In the genomic region with DNA sequence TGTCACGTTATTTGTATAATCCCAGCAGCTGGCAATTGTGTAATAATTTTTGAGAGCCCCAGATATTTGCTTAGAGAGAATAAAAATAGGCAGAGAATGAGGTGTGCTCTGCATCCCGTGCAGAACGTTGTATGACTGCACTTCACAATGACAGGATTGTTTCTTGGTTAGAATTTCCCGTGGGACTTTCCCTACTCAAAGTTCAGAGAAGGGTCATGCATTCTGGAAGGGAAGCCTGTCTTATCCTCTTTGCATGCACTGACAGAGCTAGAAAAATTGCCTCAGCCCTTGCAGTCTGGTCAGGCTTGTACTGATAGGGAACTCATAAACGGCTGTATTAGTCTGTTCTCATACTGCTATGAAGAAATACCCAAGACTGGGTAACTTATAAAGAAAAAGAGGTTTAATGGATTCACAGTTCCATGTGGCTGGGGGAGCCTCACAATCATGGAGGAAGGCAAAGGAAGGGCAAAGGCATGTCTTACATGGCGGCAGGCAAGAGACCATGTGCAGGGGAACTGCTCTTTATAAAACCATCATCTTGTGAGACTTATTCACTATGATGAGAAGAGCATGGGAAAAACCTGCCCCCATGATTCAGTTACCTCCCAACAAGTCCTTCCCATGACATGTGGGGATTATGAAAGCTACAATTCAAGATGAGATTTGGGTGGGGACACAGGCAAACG, we compare ENCODE assay signal across 1 cellular context.
A peak's percentile ranks its signal among the peaks of the same experiment; 100 is the strongest.
TF ChIP-seq lines count a peak whose summit lies in the region.

No MANE protein-coding gene starts in this region.

TF ChIP-seq in GM12878, 131 proteins besides CTCF, POLR2A, EP300 and RAD21 (continued from another document and continues in another):
- TF ChIP-seq, protein P1, sequence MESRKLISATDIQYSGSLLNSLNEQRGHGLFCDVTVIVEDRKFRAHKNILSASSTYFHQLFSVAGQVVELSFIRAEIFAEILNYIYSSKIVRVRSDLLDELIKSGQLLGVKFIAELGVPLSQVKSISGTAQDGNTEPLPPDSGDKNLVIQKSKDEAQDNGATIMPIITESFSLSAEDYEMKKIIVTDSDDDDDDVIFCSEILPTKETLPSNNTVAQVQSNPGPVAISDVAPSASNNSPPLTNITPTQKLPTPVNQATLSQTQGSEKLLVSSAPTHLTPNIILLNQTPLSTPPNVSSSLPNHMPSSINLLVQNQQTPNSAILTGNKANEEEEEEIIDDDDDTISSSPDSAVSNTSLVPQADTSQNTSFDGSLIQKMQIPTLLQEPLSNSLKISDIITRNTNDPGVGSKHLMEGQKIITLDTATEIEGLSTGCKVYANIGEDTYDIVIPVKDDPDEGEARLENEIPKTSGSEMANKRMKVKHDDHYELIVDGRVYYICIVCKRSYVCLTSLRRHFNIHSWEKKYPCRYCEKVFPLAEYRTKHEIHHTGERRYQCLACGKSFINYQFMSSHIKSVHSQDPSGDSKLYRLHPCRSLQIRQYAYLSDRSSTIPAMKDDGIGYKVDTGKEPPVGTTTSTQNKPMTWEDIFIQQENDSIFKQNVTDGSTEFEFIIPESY (IDR thresholded peaks at IDR 0.05): no peak
- TF ChIP-seq CHD4 (IDR thresholded peaks at IDR 0.05): no peak
- no peak for TF ChIP-seq SMAD5 (IDR thresholded peaks at IDR 0.05; ENCODE audit: low read depth)
- peak; percentile 25; the same call in 1 of the 2 replicates for TF ChIP-seq YY1 (IDR thresholded peaks at IDR 0.05; ENCODE audit: low read depth, low read length)
- TF ChIP-seq FOXM1 (IDR thresholded peaks at IDR 0.05; ENCODE audit: low read depth, low read length): peak; percentile 96; the same call in 1 of the 2 replicates
- TF ChIP-seq, protein P2, sequence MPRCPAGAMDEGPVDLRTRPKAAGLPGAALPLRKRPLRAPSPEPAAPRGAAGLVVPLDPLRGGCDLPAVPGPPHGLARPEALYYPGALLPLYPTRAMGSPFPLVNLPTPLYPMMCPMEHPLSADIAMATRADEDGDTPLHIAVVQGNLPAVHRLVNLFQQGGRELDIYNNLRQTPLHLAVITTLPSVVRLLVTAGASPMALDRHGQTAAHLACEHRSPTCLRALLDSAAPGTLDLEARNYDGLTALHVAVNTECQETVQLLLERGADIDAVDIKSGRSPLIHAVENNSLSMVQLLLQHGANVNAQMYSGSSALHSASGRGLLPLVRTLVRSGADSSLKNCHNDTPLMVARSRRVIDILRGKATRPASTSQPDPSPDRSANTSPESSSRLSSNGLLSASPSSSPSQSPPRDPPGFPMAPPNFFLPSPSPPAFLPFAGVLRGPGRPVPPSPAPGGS (IDR thresholded peaks at IDR 0.05; ENCODE audit: borderline replicate concordance, insufficient read depth, low read depth, low read length, poor library complexity, severe bottlenecking): peak; percentile 93
- TF ChIP-seq, protein P3, sequence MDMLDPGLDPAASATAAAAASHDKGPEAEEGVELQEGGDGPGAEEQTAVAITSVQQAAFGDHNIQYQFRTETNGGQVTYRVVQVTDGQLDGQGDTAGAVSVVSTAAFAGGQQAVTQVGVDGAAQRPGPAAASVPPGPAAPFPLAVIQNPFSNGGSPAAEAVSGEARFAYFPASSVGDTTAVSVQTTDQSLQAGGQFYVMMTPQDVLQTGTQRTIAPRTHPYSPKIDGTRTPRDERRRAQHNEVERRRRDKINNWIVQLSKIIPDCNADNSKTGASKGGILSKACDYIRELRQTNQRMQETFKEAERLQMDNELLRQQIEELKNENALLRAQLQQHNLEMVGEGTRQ (IDR thresholded peaks at IDR 0.05; ENCODE audit: borderline replicate concordance, low read depth, low read length): no peak
- TF ChIP-seq, protein P4, sequence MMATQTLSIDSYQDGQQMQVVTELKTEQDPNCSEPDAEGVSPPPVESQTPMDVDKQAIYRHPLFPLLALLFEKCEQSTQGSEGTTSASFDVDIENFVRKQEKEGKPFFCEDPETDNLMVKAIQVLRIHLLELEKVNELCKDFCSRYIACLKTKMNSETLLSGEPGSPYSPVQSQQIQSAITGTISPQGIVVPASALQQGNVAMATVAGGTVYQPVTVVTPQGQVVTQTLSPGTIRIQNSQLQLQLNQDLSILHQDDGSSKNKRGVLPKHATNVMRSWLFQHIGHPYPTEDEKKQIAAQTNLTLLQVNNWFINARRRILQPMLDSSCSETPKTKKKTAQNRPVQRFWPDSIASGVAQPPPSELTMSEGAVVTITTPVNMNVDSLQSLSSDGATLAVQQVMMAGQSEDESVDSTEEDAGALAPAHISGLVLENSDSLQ (IDR thresholded peaks at IDR 0.05): peak; percentile 70; the same call in 1 of the 2 replicates
- TF ChIP-seq NR2F1 (conservative IDR thresholded peaks at IDR 0.05): peak; percentile 57; the same call in 1 of the 2 replicates
- TF ChIP-seq MEF2B (IDR thresholded peaks at IDR 0.05; ENCODE audit: partially characterized antibody, poor library complexity, severe bottlenecking): peak; percentile 79
- TF ChIP-seq MYC (IDR thresholded peaks at IDR 0.05; ENCODE audit: insufficient read depth, insufficient read length, insufficient replicate concordance, low read length, severe bottlenecking): no peak
- TF ChIP-seq, protein P5, sequence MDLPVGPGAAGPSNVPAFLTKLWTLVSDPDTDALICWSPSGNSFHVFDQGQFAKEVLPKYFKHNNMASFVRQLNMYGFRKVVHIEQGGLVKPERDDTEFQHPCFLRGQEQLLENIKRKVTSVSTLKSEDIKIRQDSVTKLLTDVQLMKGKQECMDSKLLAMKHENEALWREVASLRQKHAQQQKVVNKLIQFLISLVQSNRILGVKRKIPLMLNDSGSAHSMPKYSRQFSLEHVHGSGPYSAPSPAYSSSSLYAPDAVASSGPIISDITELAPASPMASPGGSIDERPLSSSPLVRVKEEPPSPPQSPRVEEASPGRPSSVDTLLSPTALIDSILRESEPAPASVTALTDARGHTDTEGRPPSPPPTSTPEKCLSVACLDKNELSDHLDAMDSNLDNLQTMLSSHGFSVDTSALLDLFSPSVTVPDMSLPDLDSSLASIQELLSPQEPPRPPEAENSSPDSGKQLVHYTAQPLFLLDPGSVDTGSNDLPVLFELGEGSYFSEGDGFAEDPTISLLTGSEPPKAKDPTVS (IDR thresholded peaks at IDR 0.05; ENCODE audit: low read depth, low read length): no peak
- TF ChIP-seq, protein P6, sequence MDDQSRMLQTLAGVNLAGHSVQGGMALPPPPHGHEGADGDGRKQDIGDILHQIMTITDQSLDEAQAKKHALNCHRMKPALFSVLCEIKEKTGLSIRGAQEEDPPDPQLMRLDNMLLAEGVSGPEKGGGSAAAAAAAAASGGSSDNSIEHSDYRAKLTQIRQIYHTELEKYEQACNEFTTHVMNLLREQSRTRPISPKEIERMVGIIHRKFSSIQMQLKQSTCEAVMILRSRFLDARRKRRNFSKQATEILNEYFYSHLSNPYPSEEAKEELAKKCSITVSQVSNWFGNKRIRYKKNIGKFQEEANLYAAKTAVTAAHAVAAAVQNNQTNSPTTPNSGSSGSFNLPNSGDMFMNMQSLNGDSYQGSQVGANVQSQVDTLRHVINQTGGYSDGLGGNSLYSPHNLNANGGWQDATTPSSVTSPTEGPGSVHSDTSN (IDR thresholded peaks at IDR 0.05; ENCODE audit: insufficient replicate concordance, low read depth, low read length): no peak
- no peak for TF ChIP-seq RBBP5 (conservative IDR thresholded peaks at IDR 0.05)
- no peak for TF ChIP-seq EZH2 (IDR thresholded peaks at IDR 0.05; ENCODE audit: borderline replicate concordance, control insufficient read depth, low read depth, low read length)
- TF ChIP-seq, protein P7, sequence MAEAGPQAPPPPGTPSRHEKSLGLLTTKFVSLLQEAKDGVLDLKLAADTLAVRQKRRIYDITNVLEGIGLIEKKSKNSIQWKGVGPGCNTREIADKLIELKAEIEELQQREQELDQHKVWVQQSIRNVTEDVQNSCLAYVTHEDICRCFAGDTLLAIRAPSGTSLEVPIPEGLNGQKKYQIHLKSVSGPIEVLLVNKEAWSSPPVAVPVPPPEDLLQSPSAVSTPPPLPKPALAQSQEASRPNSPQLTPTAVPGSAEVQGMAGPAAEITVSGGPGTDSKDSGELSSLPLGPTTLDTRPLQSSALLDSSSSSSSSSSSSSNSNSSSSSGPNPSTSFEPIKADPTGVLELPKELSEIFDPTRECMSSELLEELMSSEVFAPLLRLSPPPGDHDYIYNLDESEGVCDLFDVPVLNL (IDR thresholded peaks at IDR 0.05; ENCODE audit: low read depth, low read length): no peak
- peak; percentile 50; the same call in 1 of the 2 replicates for TF ChIP-seq CREB1 (IDR thresholded peaks at IDR 0.05; ENCODE audit: low read depth)
- TF ChIP-seq SUZ12 (IDR thresholded peaks at IDR 0.05; ENCODE audit: unreplicated experiment): no peak
- TF ChIP-seq NR2C2 (IDR thresholded peaks at IDR 0.05; ENCODE audit: borderline replicate concordance, control insufficient read depth, insufficient read length, low read depth): no peak
- no peak for TF ChIP-seq SPI1 (IDR thresholded peaks at IDR 0.05; ENCODE audit: borderline replicate concordance, insufficient read depth, low read depth, low read length)
- TF ChIP-seq SRF (IDR thresholded peaks at IDR 0.05; ENCODE audit: low read depth in 2 of 2, low read length in 2 of 2): no peak
- no peak for TF ChIP-seq TARDBP (IDR thresholded peaks at IDR 0.05; ENCODE audit: borderline replicate concordance)
- TF ChIP-seq, protein P8, sequence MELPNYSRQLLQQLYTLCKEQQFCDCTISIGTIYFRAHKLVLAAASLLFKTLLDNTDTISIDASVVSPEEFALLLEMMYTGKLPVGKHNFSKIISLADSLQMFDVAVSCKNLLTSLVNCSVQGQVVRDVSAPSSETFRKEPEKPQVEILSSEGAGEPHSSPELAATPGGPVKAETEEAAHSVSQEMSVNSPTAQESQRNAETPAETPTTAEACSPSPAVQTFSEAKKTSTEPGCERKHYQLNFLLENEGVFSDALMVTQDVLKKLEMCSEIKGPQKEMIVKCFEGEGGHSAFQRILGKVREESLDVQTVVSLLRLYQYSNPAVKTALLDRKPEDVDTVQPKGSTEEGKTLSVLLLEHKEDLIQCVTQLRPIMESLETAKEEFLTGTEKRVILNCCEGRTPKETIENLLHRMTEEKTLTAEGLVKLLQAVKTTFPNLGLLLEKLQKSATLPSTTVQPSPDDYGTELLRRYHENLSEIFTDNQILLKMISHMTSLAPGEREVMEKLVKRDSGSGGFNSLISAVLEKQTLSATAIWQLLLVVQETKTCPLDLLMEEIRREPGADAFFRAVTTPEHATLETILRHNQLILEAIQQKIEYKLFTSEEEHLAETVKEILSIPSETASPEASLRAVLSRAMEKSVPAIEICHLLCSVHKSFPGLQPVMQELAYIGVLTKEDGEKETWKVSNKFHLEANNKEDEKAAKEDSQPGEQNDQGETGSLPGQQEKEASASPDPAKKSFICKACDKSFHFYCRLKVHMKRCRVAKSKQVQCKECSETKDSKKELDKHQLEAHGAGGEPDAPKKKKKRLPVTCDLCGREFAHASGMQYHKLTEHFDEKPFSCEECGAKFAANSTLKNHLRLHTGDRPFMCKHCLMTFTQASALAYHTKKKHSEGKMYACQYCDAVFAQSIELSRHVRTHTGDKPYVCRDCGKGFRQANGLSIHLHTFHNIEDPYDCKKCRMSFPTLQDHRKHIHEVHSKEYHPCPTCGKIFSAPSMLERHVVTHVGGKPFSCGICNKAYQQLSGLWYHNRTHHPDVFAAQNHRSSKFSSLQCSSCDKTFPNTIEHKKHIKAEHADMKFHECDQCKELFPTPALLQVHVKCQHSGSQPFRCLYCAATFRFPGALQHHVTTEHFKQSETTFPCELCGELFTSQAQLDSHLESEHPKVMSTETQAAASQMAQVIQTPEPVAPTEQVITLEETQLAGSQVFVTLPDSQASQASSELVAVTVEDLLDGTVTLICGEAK (IDR thresholded peaks at IDR 0.05; ENCODE audit: borderline replicate concordance): no peak
- TF ChIP-seq, protein P9, sequence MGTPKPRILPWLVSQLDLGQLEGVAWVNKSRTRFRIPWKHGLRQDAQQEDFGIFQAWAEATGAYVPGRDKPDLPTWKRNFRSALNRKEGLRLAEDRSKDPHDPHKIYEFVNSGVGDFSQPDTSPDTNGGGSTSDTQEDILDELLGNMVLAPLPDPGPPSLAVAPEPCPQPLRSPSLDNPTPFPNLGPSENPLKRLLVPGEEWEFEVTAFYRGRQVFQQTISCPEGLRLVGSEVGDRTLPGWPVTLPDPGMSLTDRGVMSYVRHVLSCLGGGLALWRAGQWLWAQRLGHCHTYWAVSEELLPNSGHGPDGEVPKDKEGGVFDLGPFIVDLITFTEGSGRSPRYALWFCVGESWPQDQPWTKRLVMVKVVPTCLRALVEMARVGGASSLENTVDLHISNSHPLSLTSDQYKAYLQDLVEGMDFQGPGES (IDR thresholded peaks at IDR 0.05): no peak
- no peak for TF ChIP-seq JUND (IDR thresholded peaks at IDR 0.05; ENCODE audit: low read depth, low read length)
- TF ChIP-seq HDAC2 (IDR thresholded peaks at IDR 0.05): no peak
- no peak for TF ChIP-seq SUPT20H (IDR thresholded peaks at IDR 0.05; ENCODE audit: borderline replicate concordance, control insufficient read depth, low read depth, low read length)
- TF ChIP-seq ATF7 (IDR thresholded peaks at IDR 0.05; ENCODE audit: low read depth): peak; percentile 83
- no peak for TF ChIP-seq RFX5 (IDR thresholded peaks at IDR 0.05; ENCODE audit: low read depth, low read length)
- peak; percentile 79 for TF ChIP-seq TCF12 (IDR thresholded peaks at IDR 0.05; ENCODE audit: low read depth, low read length)
- 0 out of 2 replicates have a peak, but pooled peaks have one; percentile 20 for TF ChIP-seq IRF4 (IDR thresholded peaks at IDR 0.05; ENCODE audit: low read depth, low read length)
- no peak for TF ChIP-seq POLR2AphosphoS2 (IDR thresholded peaks at IDR 0.05; ENCODE audit: low read depth, low read length)
- TF ChIP-seq, protein P10, sequence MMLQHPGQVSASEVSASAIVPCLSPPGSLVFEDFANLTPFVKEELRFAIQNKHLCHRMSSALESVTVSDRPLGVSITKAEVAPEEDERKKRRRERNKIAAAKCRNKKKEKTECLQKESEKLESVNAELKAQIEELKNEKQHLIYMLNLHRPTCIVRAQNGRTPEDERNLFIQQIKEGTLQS (IDR thresholded peaks at IDR 0.05; ENCODE audit: borderline replicate concordance, extremely low read depth, low read depth, low read length): no peak
- no peak for TF ChIP-seq NFXL1 (IDR thresholded peaks at IDR 0.05; ENCODE audit: borderline replicate concordance)
- TF ChIP-seq TCF7 (IDR thresholded peaks at IDR 0.05; ENCODE audit: borderline replicate concordance): peak; percentile 61; the same call in 1 of the 2 replicates
- no peak for TF ChIP-seq CBX3 (IDR thresholded peaks at IDR 0.05; ENCODE audit: borderline replicate concordance, low read depth)
